ENCODE assay signal across 18 cellular contexts in the genomic region with DNA sequence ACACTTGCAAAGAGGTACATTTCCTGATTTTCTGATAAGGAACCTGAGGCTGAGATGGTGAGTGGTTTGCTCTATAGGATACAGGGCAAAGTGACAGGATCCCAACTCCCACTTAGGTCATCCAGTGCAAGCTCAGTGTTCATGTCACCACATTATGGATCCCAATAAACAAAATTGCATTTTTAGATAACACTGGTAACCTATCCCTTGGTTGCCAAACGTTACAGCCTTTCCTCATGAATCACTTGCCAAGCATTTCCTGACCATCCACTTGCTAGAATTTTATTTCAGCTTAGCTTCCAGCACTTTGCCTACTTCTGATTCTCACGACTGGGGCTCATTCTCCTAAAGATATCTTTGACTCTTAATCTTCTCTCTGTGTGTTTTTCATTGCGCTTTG.
DNase-seq lines count a peak whose midpoint lies in the region; ATAC-seq and TF ChIP-seq lines count a peak whose summit lies in the region.
"Had no signal": no experiment of that assay in that cellular context is flagged by ENCODE, and none has a peak within 500 bp of the region (broad histone marks: within the 10 kb centered on the region; RNA-seq: fewer than 3 reads in every experiment).

No MANE protein-coding gene starts in this region.

- H3K27me3 Mint-ChIP-seq in HFFc6 (ENCODE audit: insufficient read depth) = no peaks in the 10 kb centered on the region

- H3K27ac ChIP-seq in A673 (ENCODE audit: low read depth, low read length, poor library complexity, severe bottlenecking) (no peak overlapping the region), foreskin keratinocyte (no peak overlapping the region), tibial nerve (no peak overlapping the region)
- H3K27ac ChIP-seq: body of pancreas, neutrophil, suprapubic skin had no signal

- H3K27ac Mint-ChIP-seq in HFFc6 = peak overlapping the region; percentile 68
- H3K27ac Mint-ChIP-seq: activated CD8-positive, alpha-beta T cell treated with anti-CD3 and anti-CD28 coated beads, Interleukin-2, amount 10 ng/mL, durations not matched to agents 7 days and 5 days had no signal

- H3K27me3 ChIP-seq in A673 (replicated peaks; ENCODE audit: insufficient read depth, low read depth, low read length, poor library complexity) (no peaks in the 10 kb centered on the region), foreskin keratinocyte (no peaks in the 10 kb centered on the region), tibial nerve (no peaks in the 10 kb centered on the region)
- H3K27me3 ChIP-seq: body of pancreas, neutrophil, suprapubic skin had no signal

- no peaks in the 10 kb centered on the region for H3K36me3 ChIP-seq in A673 (ENCODE audit: insufficient read depth, low read length, poor library complexity, severe bottlenecking)
- peaks cover 0 to 3% (median 0%) of the 10 kb centered on the region in 3 donors for H3K36me3 ChIP-seq in tibial nerve
- H3K36me3 ChIP-seq: suprapubic skin had no signal

- H3K9me3 ChIP-seq in A673 (ENCODE audit: low read depth, low read length, poor library complexity, severe bottlenecking) (peaks cover 4% of the 10 kb centered on the region), tibial nerve (peaks cover 0 to 5% (median 0%) of the 10 kb centered on the region in 4 donors)
- H3K9me3 ChIP-seq: neutrophil, suprapubic skin had no signal

- TF ChIP-seq CTCF in A673 (conservative IDR thresholded peaks at IDR 0.05; ENCODE audit: low read depth, low read length) (no peak), HFFc6 (IDR thresholded peaks at IDR 0.05) (no peak), foreskin keratinocyte (conservative IDR thresholded peaks at IDR 0.05) (no peak), tibial nerve (IDR thresholded peaks at IDR 0.05) (no peak)

- DNase-seq in A673 (ENCODE audit: low spot score) (peak; percentile 38), HFFc6 (peak; percentile 75), astrocyte of the hippocampus (ENCODE audit: low read depth, low spot score) (peak; percentile 71), foreskin keratinocyte (peak in 1 of 2 donors; percentile 50), tibial nerve (ENCODE audit: low spot score in 2 of 2) (no peak), NCI-H82 (lab: John Stamatoyannopoulos, UW) (no peak), CD1c-positive myeloid dendritic cell (ENCODE audit: extremely low spot score) (no peak)
- DNase-seq: activated CD8-positive, alpha-beta T cell treated with anti-CD3 and anti-CD28 coated beads, Interleukin-2, amount 10 ng/mL, durations not matched to agents 7 days and 5 days; activated effector memory CD4-positive, alpha-beta T cell treated with Interleukin-2 at 50 U/mL for 16 hours; body of pancreas; KBM-7; NCI-H69; stimulated activated CD4-positive, alpha-beta T cell treated with anti-CD3 and anti-CD28 coated beads, Interleukin-12 subunit alpha, Interleukin-12 subunit beta, amount 100 ng/mL, for 4 hours; T-helper 9 cell had no signal

- CTCF ChIA-PET in A673 (lab: Charles Lee) = interaction anchor here (0.5 kb wide), 1 partner anchor 260 kb away, joined by 10 read pairs; no protein-coding TSS in a partner anchor

- no peak for TF ChIP-seq EP300 in tibial nerve (IDR thresholded peaks at IDR 0.05)

- peaks cover 20% of the 10 kb centered on the region for H3K9me3 Mint-ChIP-seq in HFFc6

- intact Hi-C loops in A673 (cut with micrococcal nuclease; ENCODE audit: unreplicated experiment) = no loop called here

- peaks cover 46% of the 10 kb centered on the region for H3K36me3 Mint-ChIP-seq in HFFc6 (ENCODE audit: low read depth)

- H3K4me1 Mint-ChIP-seq in HFFc6 (ENCODE audit: low read depth) = peaks cover 85% of the 10 kb centered on the region

- no peaks in the 10 kb centered on the region for H3K4me1 ChIP-seq in A673 (ENCODE audit: insufficient read depth, low read length, poor library complexity, severe bottlenecking)
- no peaks in the 10 kb centered on the region for H3K4me1 ChIP-seq in foreskin keratinocyte
- peaks cover 0 to 3% (median 0%) of the 10 kb centered on the region in 4 donors for H3K4me1 ChIP-seq in tibial nerve
- H3K4me1 ChIP-seq: body of pancreas, suprapubic skin had no signal

- 60 to 67% methylated on average over 3 of the region's 3 CpGs for WGBS in tibial nerve, 2 donors

- no peak for TF ChIP-seq POLR2A in tibial nerve (IDR thresholded peaks at IDR 0.05)

- peak; percentile 43 for ATAC-seq in foreskin keratinocyte
- ATAC-seq in HG03469 (IDR thresholded peaks at IDR 0.05; ENCODE audit: unreplicated experiment) = no peak
- ATAC-seq: activated CD8-positive, alpha-beta T cell treated with anti-CD3 and anti-CD28 coated beads, Interleukin-2, amount 10 ng/mL, durations not matched to agents 7 days and 5 days; body of pancreas had no signal

- POLR2A ChIA-PET in A673 (lab: Charles Lee; ENCODE audit: low non-redundant PET) = no interaction called here

- H3K4me3 ChIP-seq in A673 (ENCODE audit: low read depth, low read length, poor library complexity, severe bottlenecking) (no peak overlapping the region), tibial nerve (no peak overlapping the region)
- H3K4me3 ChIP-seq: body of pancreas, lung, suprapubic skin had no signal

- BruUV-seq in A673 (replicated peaks; lab: Mats Ljungman, UMichigan) = no TSS peak

- peak overlapping the region; percentile 45; the same call in 1 of the 2 replicates for H3K4me3 Mint-ChIP-seq in HFFc6
- H3K4me3 Mint-ChIP-seq: activated CD8-positive, alpha-beta T cell treated with anti-CD3 and anti-CD28 coated beads, Interleukin-2, amount 10 ng/mL, durations not matched to agents 7 days and 5 days had no signal

Comparison
In these comparisons a context has a peak if more than half of its experiments do, and no peak if none do; other contexts are left out.
1. DNase-seq: peak in A673 (single experiment), HFFc6 (single experiment) and astrocyte of the hippocampus (single experiment); none in tibial nerve (0 of 2), NCI-H82 (single experiment) and CD1c-positive myeloid dendritic cell (single experiment).